Comparison of ENCODE assay signal across 1 cellular context in genomic region chr3:167913218-167913902, GRCh38.
TF ChIP-seq lines count a peak whose summit lies in the region.

No MANE protein-coding gene starts in this region.

TF ChIP-seq in H1, 55 proteins besides CTCF, POLR2A, EP300 and RAD21 (continued from another document):
- TF ChIP-seq CHD7 (IDR thresholded peaks at IDR 0.05; ENCODE audit: insufficient replicate concordance, low read length) = no peak
- TF ChIP-seq KDM1A (IDR thresholded peaks at IDR 0.05; ENCODE audit: borderline replicate concordance, low read length) = no peak
- TF ChIP-seq TAF7 (optimal IDR thresholded peaks at IDR 0.05; ENCODE audit: borderline replicate concordance, low read depth, low read length) = no peak
- TF ChIP-seq RNF2 (IDR thresholded peaks at IDR 0.05; ENCODE audit: borderline replicate concordance, low read depth, low read length, missing control alignments, poor library complexity, severe bottlenecking) = no peak
- TF ChIP-seq POLR2AphosphoS5 (IDR thresholded peaks at IDR 0.05; ENCODE audit: low read depth, low read length) = no peak
